ENCODE assay signal across 8 cellular contexts in genomic region chr19:14347999-14348889, GRCh38. TPM values are rescaled to one million over a fixed set of nuclear protein-coding genes. Genes with fewer than 3 reads are reported as not detected.
DNase-seq lines count a peak whose midpoint lies in the region; ATAC-seq and TF ChIP-seq lines count a peak whose summit lies in the region.

No MANE protein-coding gene starts in this region.

- TF ChIP-seq POLR2A in body of pancreas (IDR thresholded peaks at IDR 0.05), result no peak

- no peaks in the 10 kb centered on the region for H3K27me3 Mint-ChIP-seq in Caco-2 (ENCODE audit: insufficient read depth, unreplicated experiment)

- POLR2A ChIA-PET in Caco-2 (lab: Charles Lee), result interaction anchor here (1.0 kb wide), 1 partner anchor 212 kb away, joined by 6 read pairs; the partner anchor contains the start of gene ASF1B

- H3K27ac Mint-ChIP-seq in Caco-2 (ENCODE audit: unreplicated experiment), result no peak overlapping the region

- H3K9ac ChIP-seq in HUES64 (ENCODE audit: low read depth, low read length), result peak overlapping the region; percentile 30; the same call in 1 of the 2 replicates

- no peaks in the 10 kb centered on the region for H3K4me1 ChIP-seq in Caco-2
- no peaks in the 10 kb centered on the region for H3K4me1 ChIP-seq in HUES64 (ENCODE audit: insufficient read depth, low read length)
- H3K4me1 ChIP-seq in body of pancreas, result peaks cover 6% of the 10 kb centered on the region

- peak overlapping the region; percentile 29; the same call in 1 of the 2 replicates for H3K4me3 ChIP-seq in Caco-2 (ENCODE audit: low read depth, low read length)
- H3K4me3 ChIP-seq in HUES64 (ENCODE audit: low read length), result peak overlapping the region; percentile 35
- no peak overlapping the region for H3K4me3 ChIP-seq in body of pancreas

- CTCF ChIA-PET in Caco-2 (lab: Charles Lee), result interaction anchor here (0.5 to 1.2 kb wide), 14 partner anchors 9 to 1094 kb away, joined by 3 to 27 read pairs (median 4); partner anchors contain the start of gene ASF1B

- no peak overlapping the region for H3K27ac ChIP-seq in HUES64 (ENCODE audit: low read depth, low read length)
- H3K27ac ChIP-seq in body of pancreas, result no peak overlapping the region

- no TSS peak for BruUV-seq in Caco-2 (replicated peaks; lab: Mats Ljungman, UMichigan)

- DNase-seq in Caco-2 (peak; percentile 62 to 77), T-helper 9 cell (peak; percentile 65), body of pancreas (peak; percentile 59 to 67 (median 64)), inferior parietal cortex (ENCODE audit: extremely low spot score) (peak; percentile 52), NCI-H1694 treated with DMSO at 0.1 percent for 48 hours (lab: John Stamatoyannopoulos, UW) (no peak)
- peak; percentile 77 for DNase-seq in stimulated activated CD4-positive, alpha-beta T cell treated with anti-CD3 and anti-CD28 coated beads, Interleukin-15, amount 100 ng/mL, for 24 hours

- intact Hi-C loops in Caco-2 (cut with micrococcal nuclease; ENCODE audit: unreplicated experiment), result loop anchor here (5.0 kb wide), 1 partner anchor 211 kb away; the partner anchor contains the start of gene ASF1B
- intact Hi-C loops in body of pancreas (cut with DNase I), result no loop called here

- H3K9me3 Mint-ChIP-seq in Caco-2 (ENCODE audit: unreplicated experiment), result no peaks in the 10 kb centered on the region

- peak overlapping the region; percentile 56 for H3K4me3 Mint-ChIP-seq in Caco-2 (ENCODE audit: unreplicated experiment)

- TF ChIP-seq CTCF in Caco-2 (IDR thresholded peaks at IDR 0.05; ENCODE audit: insufficient read depth in 1 of 2, low read depth in 1 of 2, low read length in 1 of 2, severe bottlenecking in 1 of 2, unreplicated experiment in 1 of 2) (peak; percentile 94 to 96), body of pancreas (IDR thresholded peaks at IDR 0.05) (peak; percentile 79 to 94 (median 86))

- ATAC-seq in body of pancreas, result peak; percentile 82
- no peak for ATAC-seq in GM21447 (IDR thresholded peaks at IDR 0.05; ENCODE audit: unreplicated experiment)

- H3K36me3 ChIP-seq in Caco-2 (ENCODE audit: control insufficient read depth, insufficient read depth, low read length) (no peaks in the 10 kb centered on the region), HUES64 (ENCODE audit: insufficient read depth, low read length) (no peaks in the 10 kb centered on the region), body of pancreas (replicated peaks in 1 of 2; ENCODE audit: insufficient read depth in 1 of 2, low read depth in 2 of 2) (no peaks in the 10 kb centered on the region)

- H3K27me3 ChIP-seq in Caco-2 (replicated peaks; ENCODE audit: control insufficient read depth, insufficient read depth, low read length) (no peaks in the 10 kb centered on the region), HUES64 (ENCODE audit: insufficient read depth, low read length) (no peaks in the 10 kb centered on the region), body of pancreas (no peaks in the 10 kb centered on the region)

- H3K4me1 Mint-ChIP-seq in Caco-2 (ENCODE audit: low read depth, unreplicated experiment), result no peaks in the 10 kb centered on the region

- no peaks in the 10 kb centered on the region for H3K9me3 ChIP-seq in Caco-2
- no peaks in the 10 kb centered on the region for H3K9me3 ChIP-seq in HUES64 (ENCODE audit: insufficient read depth, low read depth, low read length)
- no peaks in the 10 kb centered on the region for H3K9me3 ChIP-seq in body of pancreas

- 25% methylated on average over 34 of the region's 36 CpGs for WGBS in HUES64
- WGBS in body of pancreas, 2 donors, result 12 to 15% methylated on average over 30 to 32 of the region's 36 CpGs

- H3K36me3 Mint-ChIP-seq in Caco-2 (ENCODE audit: insufficient read depth, unreplicated experiment), result no peaks in the 10 kb centered on the region

RNA-seq across cellular contexts. Expression of gene ADGRE5, which starts 33.0 kb away (rescaled TPM):
- total RNA-seq in Caco-2 (2022) (24.8 and 34.8 TPM in 2 replicates), body of pancreas (10 to 100 TPM; 11.5 to 24.6 TPM)
- 1.7 TPM for polyA plus RNA-seq in HUES64 (2013, experiment 1 of 2)
- 2.9 TPM for polyA plus RNA-seq in HUES64 (2013, experiment 2 of 2)

Comparison
In these comparisons a context has a peak if more than half of its experiments do, and no peak if none do; other contexts are left out.
1. H3K4me3 ChIP-seq: peak in Caco-2 (single experiment) and HUES64 (single experiment); none in body of pancreas (0 of 2).